ENCODE assay signal across 1 cellular context in the genomic region with DNA sequence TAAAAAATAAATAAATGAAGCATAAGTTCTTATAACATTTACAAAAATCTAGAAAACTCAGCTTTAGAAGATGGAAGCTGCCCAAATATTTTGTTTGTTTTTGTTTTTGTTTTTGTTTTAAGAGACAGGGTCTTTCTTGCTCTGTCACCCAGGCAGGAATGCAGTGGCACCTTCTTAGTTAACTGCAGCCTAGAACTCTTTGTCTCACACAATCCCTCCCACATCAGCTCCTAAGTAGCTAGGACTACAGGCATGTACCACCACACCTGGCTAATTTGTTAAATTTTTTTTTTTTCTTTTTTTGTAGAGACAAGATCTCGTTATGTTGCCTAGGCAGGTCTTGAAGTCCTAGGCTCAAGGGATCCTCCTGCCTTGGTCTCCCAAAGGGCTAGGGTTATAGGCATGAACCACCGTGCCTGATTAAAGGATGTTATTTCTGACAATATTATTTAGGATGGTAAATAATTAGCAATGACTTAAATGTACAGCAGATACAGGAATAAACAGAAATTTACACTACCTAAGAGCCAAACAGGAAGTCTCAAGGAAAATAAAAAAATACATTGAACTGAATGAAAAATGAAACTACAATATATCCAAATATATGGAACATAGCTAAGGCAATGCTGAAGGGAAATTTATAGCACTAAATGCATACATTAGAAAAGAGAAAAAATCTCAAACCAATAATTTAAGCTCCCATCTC.
TF ChIP-seq lines count a peak whose summit lies in the region.

No MANE protein-coding gene starts in this region.

TF ChIP-seq in GM12878, 131 proteins besides CTCF, POLR2A, EP300 and RAD21:
- no peak for TF ChIP-seq SREBF1 (IDR thresholded peaks at IDR 0.05; ENCODE audit: low read length)
- no peak for TF ChIP-seq MTA2 (IDR thresholded peaks at IDR 0.05; ENCODE audit: low read depth)
- TF ChIP-seq, protein P1, sequence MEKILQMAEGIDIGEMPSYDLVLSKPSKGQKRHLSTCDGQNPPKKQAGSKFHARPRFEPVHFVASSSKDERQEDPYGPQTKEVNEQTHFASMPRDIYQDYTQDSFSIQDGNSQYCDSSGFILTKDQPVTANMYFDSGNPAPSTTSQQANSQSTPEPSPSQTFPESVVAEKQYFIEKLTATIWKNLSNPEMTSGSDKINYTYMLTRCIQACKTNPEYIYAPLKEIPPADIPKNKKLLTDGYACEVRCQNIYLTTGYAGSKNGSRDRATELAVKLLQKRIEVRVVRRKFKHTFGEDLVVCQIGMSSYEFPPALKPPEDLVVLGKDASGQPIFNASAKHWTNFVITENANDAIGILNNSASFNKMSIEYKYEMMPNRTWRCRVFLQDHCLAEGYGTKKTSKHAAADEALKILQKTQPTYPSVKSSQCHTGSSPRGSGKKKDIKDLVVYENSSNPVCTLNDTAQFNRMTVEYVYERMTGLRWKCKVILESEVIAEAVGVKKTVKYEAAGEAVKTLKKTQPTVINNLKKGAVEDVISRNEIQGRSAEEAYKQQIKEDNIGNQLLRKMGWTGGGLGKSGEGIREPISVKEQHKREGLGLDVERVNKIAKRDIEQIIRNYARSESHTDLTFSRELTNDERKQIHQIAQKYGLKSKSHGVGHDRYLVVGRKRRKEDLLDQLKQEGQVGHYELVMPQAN (conservative IDR thresholded peaks at IDR 0.05) = no peak
- TF ChIP-seq GATAD2B (conservative IDR thresholded peaks at IDR 0.05; ENCODE audit: low read depth) = no peak
- TF ChIP-seq NBN (IDR thresholded peaks at IDR 0.05) = 0 out of 2 replicates have a peak, but pooled peaks have one; percentile 24
- TF ChIP-seq, protein P2, sequence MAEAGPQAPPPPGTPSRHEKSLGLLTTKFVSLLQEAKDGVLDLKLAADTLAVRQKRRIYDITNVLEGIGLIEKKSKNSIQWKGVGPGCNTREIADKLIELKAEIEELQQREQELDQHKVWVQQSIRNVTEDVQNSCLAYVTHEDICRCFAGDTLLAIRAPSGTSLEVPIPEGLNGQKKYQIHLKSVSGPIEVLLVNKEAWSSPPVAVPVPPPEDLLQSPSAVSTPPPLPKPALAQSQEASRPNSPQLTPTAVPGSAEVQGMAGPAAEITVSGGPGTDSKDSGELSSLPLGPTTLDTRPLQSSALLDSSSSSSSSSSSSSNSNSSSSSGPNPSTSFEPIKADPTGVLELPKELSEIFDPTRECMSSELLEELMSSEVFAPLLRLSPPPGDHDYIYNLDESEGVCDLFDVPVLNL (IDR thresholded peaks at IDR 0.05; ENCODE audit: low read depth, low read length) = no peak
TF ChIP-seq in GM12878: peak in this region for 1.
